Comparison of ENCODE assay signal across 8 cellular contexts in the genomic region with DNA sequence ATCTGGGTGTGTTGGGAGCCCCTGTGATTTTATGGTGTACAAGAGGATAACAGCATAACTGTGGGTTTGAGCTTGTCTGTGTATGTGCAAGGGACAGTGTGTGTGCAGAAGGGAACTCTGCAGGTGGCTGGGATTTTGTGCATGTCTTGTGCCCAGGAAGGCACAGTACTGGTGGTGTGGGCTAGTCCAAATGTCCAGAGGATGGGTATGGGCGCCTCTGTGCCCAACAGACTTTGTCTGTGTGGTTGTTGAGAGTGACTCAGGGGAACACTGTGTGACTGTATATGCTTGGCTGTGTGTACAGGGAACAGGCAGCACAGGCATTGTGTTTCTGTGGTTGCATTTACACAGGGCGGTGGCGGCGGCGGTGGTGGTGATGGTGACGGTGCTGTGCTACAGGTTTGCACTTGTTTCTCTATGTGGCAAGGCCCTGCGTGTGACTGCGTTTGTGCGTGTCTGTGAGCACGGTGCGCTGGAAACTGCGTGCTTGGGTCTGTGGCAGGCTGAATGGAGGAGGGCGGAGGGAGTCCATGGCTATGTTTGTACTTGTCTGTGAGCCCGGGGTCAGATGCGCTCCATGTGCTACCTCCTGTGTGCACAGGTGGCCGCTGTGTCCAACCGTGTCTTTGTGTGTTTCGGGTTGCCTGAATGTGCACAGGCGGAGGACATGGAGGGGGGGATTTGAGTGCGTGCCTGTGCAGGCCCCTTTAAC. TPM values are rescaled to one million over a fixed set of nuclear protein-coding genes. Genes with fewer than 3 reads are reported as not detected.
DNase-seq lines count a peak whose midpoint lies in the region; ATAC-seq and TF ChIP-seq lines count a peak whose summit lies in the region.

No MANE protein-coding gene starts in this region.

- H3K4me2 ChIP-seq in fibroblast of lung (ENCODE audit: extremely low read depth, insufficient read depth, low read length): peak overlapping the region; percentile 66

- no peak overlapping the region for H3K27ac ChIP-seq in fibroblast of lung (ENCODE audit: insufficient read depth, low read length)

- TF ChIP-seq CTCF in fibroblast of lung (conservative IDR thresholded peaks at IDR 0.05 in 1 of 2, IDR thresholded peaks at IDR 0.05 in 1 of 2; ENCODE audit: low read depth in 1 of 2, low read length in 2 of 2): no peak

- H3K4me1 ChIP-seq in fibroblast of lung (ENCODE audit: control insufficient read depth, extremely low read depth, insufficient read depth, low read length): peaks cover 55% of the 10 kb centered on the region

- no peaks in the 10 kb centered on the region for H4K20me1 ChIP-seq in fibroblast of lung (ENCODE audit: control insufficient read depth, extremely low read depth, insufficient read depth, low read length)

- H3K4me3 ChIP-seq in fibroblast of lung (replicated peaks in 1 of 4; ENCODE audit: control extremely low read depth in 1 of 4, insufficient read depth in 1 of 4, low read depth in 3 of 4, low read length in 4 of 4): peak overlapping the region in 2 of 4 experiments; percentile 3 to 27

- peak overlapping the region; percentile 55 for H2AFZ ChIP-seq in fibroblast of lung (ENCODE audit: low read length)

- H3K9me3 ChIP-seq in fibroblast of lung (ENCODE audit: control insufficient read depth, insufficient read depth, low read depth, low read length): no peaks in the 10 kb centered on the region

- DNase-seq in DMS79 treated with DMSO at 0.1 percent for 48 hours (lab: John Stamatoyannopoulos, UW): peak; percentile 84
- DNase-seq in DMS79 (lab: John Stamatoyannopoulos, UW): no peak
- DNase-seq in activated T-cell treated with anti-CD3 and anti-CD28 coated beads for 48 hours (ENCODE audit: low read depth): peak; percentile 68
- DNase-seq in fibroblast of lung (ENCODE audit: low read depth in 2 of 2): peak in 1 of 2 donors; percentile 55
- DNase-seq in stimulated activated CD4-positive, alpha-beta T cell treated with anti-CD3 and anti-CD28 coated beads, Interleukin-1b, Interleukin-23, amount 100 ng/mL, for 48 hours: peak; percentile 81
- DNase-seq in NCI-H226: no peak

- ATAC-seq in GM19328 (IDR thresholded peaks at IDR 0.05; ENCODE audit: unreplicated experiment) (no peak), HG03378 (IDR thresholded peaks at IDR 0.05; ENCODE audit: unreplicated experiment) (no peak)

- H3K9ac ChIP-seq in fibroblast of lung (ENCODE audit: insufficient read depth, low read length): no peak overlapping the region

- no peaks in the 10 kb centered on the region for H3K36me3 ChIP-seq in fibroblast of lung (ENCODE audit: control insufficient read depth, insufficient read depth, low read length)

- H3K27me3 ChIP-seq in fibroblast of lung (ENCODE audit: control insufficient read depth, insufficient read depth, low read length): no peaks in the 10 kb centered on the region

- H3K79me2 ChIP-seq in fibroblast of lung (ENCODE audit: control insufficient read depth, insufficient read depth, low read length): no peaks in the 10 kb centered on the region

RNA-seq across cellular contexts. Expression of a gene that starts 32.3 kb away (rescaled TPM):
- total RNA-seq in fibroblast of lung: 16.7 and 26.3 TPM in 2 replicates
- polyA plus RNA-seq in fibroblast of lung: 55.5 and 66.9 TPM in 2 replicates
- 57.3 and 72.1 TPM in 2 replicates for polyA plus RNA-seq in fibroblast of lung (2012)
- 183 and 186 TPM in 2 replicates for polyA minus RNA-seq in fibroblast of lung (ENCODE audit: low replicate concordance)

Comparison
In these comparisons a context has a peak if more than half of its experiments do, and no peak if none do; other contexts are left out.
1. DNase-seq: peak in DMS79 treated with DMSO at 0.1 percent for 48 hours (single experiment), activated T-cell treated with anti-CD3 and anti-CD28 coated beads for 48 hours (single experiment) and stimulated activated CD4-positive, alpha-beta T cell treated with anti-CD3 and anti-CD28 coated beads, Interleukin-1b, Interleukin-23, amount 100 ng/mL, for 48 hours (single experiment); none in DMS79 (single experiment) and NCI-H226 (single experiment).